Comparison of ENCODE assay signal across 32 cellular contexts in the genomic region with DNA sequence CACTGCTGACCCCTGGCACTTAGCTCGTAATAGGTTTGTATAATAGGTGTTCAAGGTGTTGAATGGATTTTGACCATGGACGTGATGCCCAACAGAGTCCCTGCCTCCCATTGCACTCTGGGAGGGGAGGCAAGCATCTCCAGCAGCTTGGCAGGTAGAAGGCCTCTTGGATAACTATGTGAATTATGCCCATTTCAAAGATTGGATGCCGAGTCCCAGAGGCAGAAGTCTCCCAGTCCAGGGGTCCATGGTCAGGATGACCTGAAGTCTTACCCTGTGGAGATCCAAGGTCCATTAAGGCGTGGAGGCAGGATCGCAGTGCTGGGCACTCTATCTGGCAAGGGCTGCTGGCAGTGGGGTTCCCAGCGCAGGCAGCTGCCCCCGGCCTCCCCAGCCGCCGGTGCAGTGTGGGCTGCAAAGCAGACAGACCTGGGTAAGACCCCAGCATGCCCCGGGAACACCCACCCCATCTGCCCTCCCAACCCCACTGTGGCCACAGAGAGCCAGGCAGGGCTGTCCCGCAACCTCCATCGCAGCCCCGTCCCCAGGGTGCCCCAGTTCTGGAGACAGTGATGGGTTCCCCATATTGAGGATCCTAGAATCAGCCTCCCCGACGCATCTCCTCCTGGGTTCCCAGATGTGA. TPM values are rescaled to one million over a fixed set of nuclear protein-coding genes. Genes with fewer than 3 reads are reported as not detected.
"Had no signal": no experiment of that assay in that cellular context is flagged by ENCODE, and none has a peak within 500 bp of the region (broad histone marks: within the 10 kb centered on the region; RNA-seq: fewer than 3 reads in every experiment).

No MANE protein-coding gene starts in this region.

- H3K4me3 ChIP-seq: K562, SJSA1 had no signal

- ATAC-seq: activated CD8-positive, alpha-beta memory T cell treated with anti-CD3 and anti-CD28 coated beads, Interleukin-2, amount 10 ng/mL, durations not matched to agents 7 days and 5 days; activated naive CD8-positive, alpha-beta T cell treated with anti-CD3 and anti-CD28 coated beads, Interleukin-2, amount 50 U/mL, for 24 hours had no signal

- H3K4me1 ChIP-seq: SJSA1 had no signal

- H3K36me3 Mint-ChIP-seq: activated CD8-positive, alpha-beta memory T cell treated with anti-CD3 and anti-CD28 coated beads, Interleukin-2, amount 10 ng/mL, durations not matched to agents 7 days and 5 days; activated naive CD4-positive, alpha-beta T cell treated with anti-CD3 and anti-CD28 coated beads, Interleukin-2, amount 10 ng/mL, durations not matched to agents 7 days and 5 days; activated naive CD8-positive, alpha-beta T cell; brain had no signal

- DNase-seq: activated B cell treated with CpG ODN at 0.5 μM for 24 hours; activated CD4-positive, alpha-beta memory T cell treated with anti-CD3 and anti-CD28 coated beads, Interleukin-2, amount 10 ng/mL, durations not matched to agents 7 days and 5 days; activated CD4-positive, alpha-beta T cell treated with anti-CD3 and anti-CD28 coated beads for 4 hours; activated CD4-positive, CD25-positive, alpha-beta regulatory T cell treated with anti-CD3 and anti-CD28 coated beads, Interleukin-2, amount 50 U/mL, for 72 hours; activated CD8-positive, alpha-beta memory T cell treated with anti-CD3 and anti-CD28 coated beads for 24 hours; activated CD8-positive, alpha-beta memory T cell treated with anti-CD3 and anti-CD28 coated beads, Interleukin-2, amount 10 ng/mL, durations not matched to agents 7 days and 5 days; activated CD8-positive, alpha-beta memory T cell treated with anti-CD3 and anti-CD28 coated beads, Interleukin-2, amount 50 U/mL, for 48 hours; activated effector memory CD4-positive, alpha-beta T cell treated with Interleukin-2 at 50 U/mL for 16 hours; activated naive CD4-positive, alpha-beta T cell treated with anti-CD3 and anti-CD28 coated beads, Interleukin-2, amount 10 ng/mL, durations not matched to agents 7 days and 5 days; activated naive CD8-positive, alpha-beta T cell treated with anti-CD3 and anti-CD28 coated beads, Interleukin-2, amount 50 U/mL, for 24 hours; activated T-cell treated with anti-CD3 and anti-CD28 coated beads, Interleukin-2, amount 50 U/mL, for 48 hours; anterior cingulate cortex; NCI-H1092 treated with DMSO at 0.1 percent for 48 hours; NCI-H1417; NCI-H146; NCI-H1930; NCI-H2081 treated with DMSO at 0.1 percent for 48 hours; NCI-H226; NCI-H446 treated with DMSO at 0.1 percent for 48 hours; NCI-H524; NCI-H69; SHP77 treated with DMSO at 0.1 percent for 48 hours; SW 1271; T-helper 1 cell; T-helper 2 cell; T-helper 9 cell had no signal

- FAIRE-seq: bronchial epithelial cell, K562 had no signal

- H3K27me3 ChIP-seq: SJSA1 had no signal

- H3K9me3 Mint-ChIP-seq: activated B cell treated with CpG ODN at 0.5 μM for 24 hours; activated CD4-positive, alpha-beta memory T cell treated with anti-CD3 and anti-CD28 coated beads, Interleukin-2, amount 10 ng/mL, durations not matched to agents 7 days and 5 days; activated naive CD4-positive, alpha-beta T cell treated with anti-CD3 and anti-CD28 coated beads, Interleukin-2, amount 10 ng/mL, durations not matched to agents 7 days and 5 days; activated naive CD8-positive, alpha-beta T cell treated with anti-CD3 and anti-CD28 coated beads, Interleukin-2, amount 50 U/mL, for 24 hours had no signal

- H3K9me3 ChIP-seq: SJSA1 had no signal

- H3K27ac ChIP-seq: SJSA1, VCaP had no signal

- H3K4me3 Mint-ChIP-seq: activated B cell treated with CpG ODN at 0.5 μM for 24 hours; activated CD4-positive, alpha-beta memory T cell treated with anti-CD3 and anti-CD28 coated beads, Interleukin-2, amount 10 ng/mL, durations not matched to agents 7 days and 5 days; activated CD8-positive, alpha-beta memory T cell treated with anti-CD3 and anti-CD28 coated beads, Interleukin-2, amount 10 ng/mL, durations not matched to agents 7 days and 5 days; activated naive CD4-positive, alpha-beta T cell treated with anti-CD3 and anti-CD28 coated beads, Interleukin-2, amount 10 ng/mL, durations not matched to agents 7 days and 5 days; activated naive CD8-positive, alpha-beta T cell; activated naive CD8-positive, alpha-beta T cell treated with anti-CD3 and anti-CD28 coated beads, Interleukin-2, amount 50 U/mL, for 24 hours; brain had no signal

- H3K4me1 Mint-ChIP-seq: activated B cell treated with CpG ODN at 0.5 μM for 24 hours; activated CD4-positive, alpha-beta memory T cell treated with anti-CD3 and anti-CD28 coated beads, Interleukin-2, amount 10 ng/mL, durations not matched to agents 7 days and 5 days; activated CD8-positive, alpha-beta memory T cell treated with anti-CD3 and anti-CD28 coated beads, Interleukin-2, amount 10 ng/mL, durations not matched to agents 7 days and 5 days; activated naive CD4-positive, alpha-beta T cell treated with anti-CD3 and anti-CD28 coated beads, Interleukin-2, amount 10 ng/mL, durations not matched to agents 7 days and 5 days; activated naive CD8-positive, alpha-beta T cell treated with anti-CD3 and anti-CD28 coated beads, Interleukin-2, amount 50 U/mL, for 24 hours had no signal

- H3K27ac Mint-ChIP-seq: activated B cell treated with CpG ODN at 0.5 μM for 24 hours; activated CD4-positive, alpha-beta memory T cell treated with anti-CD3 and anti-CD28 coated beads, Interleukin-2, amount 10 ng/mL, durations not matched to agents 7 days and 5 days; activated CD8-positive, alpha-beta memory T cell treated with anti-CD3 and anti-CD28 coated beads, Interleukin-2, amount 10 ng/mL, durations not matched to agents 7 days and 5 days; activated naive CD4-positive, alpha-beta T cell treated with anti-CD3 and anti-CD28 coated beads, Interleukin-2, amount 10 ng/mL, durations not matched to agents 7 days and 5 days; activated naive CD8-positive, alpha-beta T cell; activated naive CD8-positive, alpha-beta T cell treated with anti-CD3 and anti-CD28 coated beads, Interleukin-2, amount 50 U/mL, for 24 hours had no signal

- H3K36me3 ChIP-seq: SJSA1 had no signal

RNA-seq across cellular contexts. Expression of a gene that starts 44.7 kb away (rescaled TPM):
- total RNA-seq: activated B cell treated with CpG ODN at 0.5 μM for 24 hours; activated CD4-positive, alpha-beta memory T cell treated with anti-CD3 and anti-CD28 coated beads, Interleukin-2, amount 10 ng/mL, durations not matched to agents 7 days and 5 days; activated CD8-positive, alpha-beta memory T cell treated with anti-CD3 and anti-CD28 coated beads, Interleukin-2, amount 10 ng/mL, durations not matched to agents 7 days and 5 days; K562 had no signal
- polyA plus RNA-seq: K562 had no signal
